9 cellular contexts compared by ENCODE assay signal in the genomic region with DNA sequence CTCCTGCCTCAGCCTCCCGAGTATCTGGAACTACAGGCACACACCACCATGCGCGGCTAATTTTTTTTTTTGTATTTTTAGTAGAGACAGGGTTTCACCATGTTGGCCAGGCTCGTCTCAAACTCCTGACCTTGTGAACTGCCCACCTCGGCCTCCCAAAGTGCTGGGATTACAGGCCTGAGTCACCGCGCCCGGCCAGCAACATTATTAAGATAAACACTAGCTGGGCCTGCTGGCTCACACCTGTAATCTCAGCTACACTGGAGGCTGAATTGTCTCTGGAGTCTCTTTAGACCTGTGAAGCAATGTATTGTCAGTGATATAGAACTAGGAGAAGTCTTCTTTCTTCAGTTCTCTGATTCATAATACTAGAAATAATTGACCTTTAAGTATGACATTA. TPM values are rescaled to one million over a fixed set of nuclear protein-coding genes. Genes with fewer than 3 reads are reported as not detected.
DNase-seq lines count a peak whose midpoint lies in the region; ATAC-seq, FAIRE-seq and TF ChIP-seq lines count a peak whose summit lies in the region.
"Not testable (repeated sequence)": the region's sequence is repeated elsewhere in the genome, so short reads cannot be mapped to it uniquely, and the experiment has no call there.
"Had no signal": no experiment of that assay in that cellular context is flagged by ENCODE, and none has a peak within 500 bp of the region (broad histone marks: within the 10 kb centered on the region; RNA-seq: fewer than 3 reads in every experiment).

No MANE protein-coding gene starts in this region.

- TF ChIP-seq POLR2A in HepG2 (IDR thresholded peaks at IDR 0.05; ENCODE audit: insufficient read depth in 1 of 2, low read depth in 2 of 2, low read length in 2 of 2): not testable (repeated sequence)

- H4K20me1 ChIP-seq in HepG2 (ENCODE audit: insufficient read depth, low read length): not testable (repeated sequence)

- not testable (repeated sequence) for FAIRE-seq in HepG2 (lab: Jason Lieb, UNC)

- POLR2A ChIA-PET in HEK293 (lab: Yijun Ruan, JAX): not testable (repeated sequence)
- POLR2A ChIA-PET in HepG2 (lab: Yijun Ruan, JAX): interaction anchor here (1.5 kb wide), 1 partner anchor 9 kb away, joined by 3 read pairs; no protein-coding TSS in a partner anchor

- not testable (repeated sequence) for H3K4me3 ChIP-seq in HEK293 (ENCODE audit: low read depth, low read length); fibroblast of villous mesenchyme (ENCODE audit: low read depth, low read length); HepG2 (replicated peaks in 1 of 3; ENCODE audit: insufficient read depth in 1 of 3, low read depth in 2 of 3, low read length in 3 of 3)

- 45% methylated on average over 8 of the region's 8 CpGs for WGBS in HepG2 (ENCODE audit: low lambda C conversion rate)

- not testable (repeated sequence) for H3K9me3 ChIP-seq in HEK293 (ENCODE audit: control insufficient read depth, insufficient read depth, low read depth, low read length); HepG2 (ENCODE audit: low read length)

- not testable (repeated sequence) for H3K36me3 ChIP-seq in HEK293 (ENCODE audit: control insufficient read depth in 2 of 2, insufficient read depth in 1 of 2, low read length in 2 of 2); HepG2 (replicated peaks in 1 of 2; ENCODE audit: control insufficient read depth in 1 of 2, insufficient read depth in 2 of 2, low read length in 2 of 2)

- H3K4me1 ChIP-seq in HEK293 (ENCODE audit: control insufficient read depth, insufficient read depth, low read length); HepG2 (ENCODE audit: insufficient read depth, low read length): not testable (repeated sequence)

- H3K27me3 ChIP-seq in HepG2 (ENCODE audit: control insufficient read depth in 1 of 2, insufficient read depth in 2 of 2, low read length in 2 of 2): not testable (repeated sequence)

- H3K27ac ChIP-seq in HEK293 (ENCODE audit: extremely low read depth, low read depth, low read length); HepG2 (ENCODE audit: extremely low read length, insufficient read depth, low read length): not testable (repeated sequence)

- not testable (repeated sequence) for TF ChIP-seq EP300 in HepG2 (IDR thresholded peaks at IDR 0.05; ENCODE audit: low read depth in 2 of 2, low read length in 2 of 2); HepG2 (CRISPR knock-in tag; IDR thresholded peaks at IDR 0.05; ENCODE audit: borderline replicate concordance)

- peak; percentile 32 for DNase-seq in M059J (ENCODE audit: low read depth)
- peak; percentile 56 for DNase-seq in amniotic epithelial cell (ENCODE audit: low read depth)
- DNase-seq in fibroblast of villous mesenchyme (ENCODE audit: low read depth): peak; percentile 18
- not testable (repeated sequence) for DNase-seq in HepG2 (ENCODE audit: low spot score)

- not testable (repeated sequence) for H3K4me2 ChIP-seq in HepG2 (ENCODE audit: low read depth, low read length)

- not testable (repeated sequence) for H3K9ac ChIP-seq in HepG2 (ENCODE audit: insufficient read depth, low read depth, low read length)

- not testable (repeated sequence) for TF ChIP-seq CTCF in HEK293 (tag by site-specific recombination; IDR thresholded peaks at IDR 0.05); fibroblast of villous mesenchyme (IDR thresholded peaks at IDR 0.05; ENCODE audit: insufficient read depth, low read depth, low read length); HepG2 (CRISPR knock-in tag; IDR thresholded peaks at IDR 0.05)

- not testable (repeated sequence) for TF ChIP-seq RAD21 in HepG2 (CRISPR knock-in tag; IDR thresholded peaks at IDR 0.05)

- peak; percentile 48; the same call in 1 of the 3 replicates for ATAC-seq in HepG2

- H2AFZ ChIP-seq in HepG2 (ENCODE audit: low read length): not testable (repeated sequence)

- intact Hi-C loops in HepG2 (cut with micrococcal nuclease; ENCODE audit: unreplicated experiment): not testable (repeated sequence)

- not testable (repeated sequence) for H3K79me2 ChIP-seq in HepG2 (ENCODE audit: insufficient read depth, low read length)

- in situ Hi-C loops in HepG2 (cut with HindIII; ENCODE audit: extremely low pct_ligation_motif_present, low pct_unique_long_range_greater_than_20kb): not testable (repeated sequence)

- not testable (repeated sequence) for BruUV-seq in HepG2 (replicated peaks; lab: Mats Ljungman, UMichigan)

- CTCF ChIA-PET in HEK293 (lab: Yijun Ruan, JAX); HepG2 (lab: Yijun Ruan, JAX; ENCODE audit: low intra/inter-chr PET ratio, low total read pairs): not testable (repeated sequence)

RNA-seq across cellular contexts. Expression of a gene that starts 10.1 kb away (rescaled TPM):
- 10.1 and 16.2 TPM in 2 replicates for total RNA-seq in M059J (2014; rRNA removed; shearing (Covaris generic))
- total RNA-seq in fibroblast of villous mesenchyme (15.1 and 23.3 TPM in 2 replicates), HepG2 (2016; rRNA removed; fragmentation: Illumina TruSeq; extraction: Trizol) (19.5 and 27.5 TPM in 2 replicates)
- 2.4 and 3.1 TPM in 2 replicates for total RNA-seq in HepG2 (2016; cell fraction: cytosol; rRNA removed; fragmentation: Illumina TruSeq; extraction: Trizol; ENCODE audit: low read depth)
- total RNA-seq in HepG2 (2016; cell fraction: insoluble cytoplasmic fraction; rRNA removed; fragmentation: Illumina TruSeq; extraction: Trizol): 21.0 and 26.4 TPM in 2 replicates
- total RNA-seq in HepG2 (2016; cell fraction: membrane; rRNA removed; fragmentation: Illumina TruSeq; extraction: Trizol): 5.4 and 6.2 TPM in 2 replicates
- total RNA-seq in HepG2 (2016; cell fraction: nucleus; rRNA removed; fragmentation: Illumina TruSeq; extraction: Trizol): 14.5 and 15.6 TPM in 2 replicates
- polyA plus RNA-seq in HepG2 (2011; rRNA removed): 6.4 and 6.9 TPM in 2 replicates
- polyA plus RNA-seq in HepG2 (2011; cell fraction: cytosol; rRNA removed): 6.7 and 8.2 TPM in 2 replicates
- 4.0 and 5.3 TPM in 2 replicates for polyA plus RNA-seq in HepG2 (2011; cell fraction: nucleus; rRNA removed)
- polyA plus RNA-seq in HepG2 (2012): 15.6 and 19.2 TPM in 2 replicates
- 2.3 and 2.4 TPM in 2 replicates for polyA plus RNA-seq in HepG2 (2016; cell fraction: cytosol; fragmentation: Illumina TruSeq; extraction: Trizol; ENCODE audit: low read depth)
- 38.1 and 40.4 TPM in 2 replicates for polyA plus RNA-seq in HepG2 (2016; cell fraction: insoluble cytoplasmic fraction; fragmentation: Illumina TruSeq; extraction: Trizol; ENCODE audit: low read depth)
- 4.2 and 4.7 TPM in 2 replicates for polyA plus RNA-seq in HepG2 (2016; cell fraction: membrane; fragmentation: Illumina TruSeq; extraction: Trizol; ENCODE audit: low read depth)
- 17.1 and 19.6 TPM in 2 replicates for polyA plus RNA-seq in HepG2 (2016; cell fraction: nucleus; fragmentation: Illumina TruSeq; extraction: Trizol; ENCODE audit: insufficient read depth, low read depth)
- polyA minus RNA-seq in HepG2 (2011; rRNA and poly(A)+ RNA removed; ENCODE audit: low replicate concordance): 1.8 and 3.3 TPM in 2 replicates
- 3.5 and 3.7 TPM in 2 replicates for polyA minus RNA-seq in HepG2 (2011; cell fraction: cytosol; rRNA and poly(A)+ RNA removed)
- 7.6 and 9.1 TPM in 2 replicates for polyA minus RNA-seq in HepG2 (2011; cell fraction: nucleus; rRNA and poly(A)+ RNA removed)

RNA-seq across cellular contexts. Expression of a gene that starts 23.3 kb away (rescaled TPM):
- 6.9 and 12.9 TPM in 2 replicates for total RNA-seq in M059J (2014; rRNA removed; shearing (Covaris generic))
- total RNA-seq in fibroblast of villous mesenchyme (56.7 and 60.5 TPM in 2 replicates), HepG2 (2016; rRNA removed; fragmentation: Illumina TruSeq; extraction: Trizol) (21.3 and 25.3 TPM in 2 replicates)
- 19.0 and 22.8 TPM in 2 replicates for total RNA-seq in HepG2 (2016; cell fraction: cytosol; rRNA removed; fragmentation: Illumina TruSeq; extraction: Trizol; ENCODE audit: low read depth)
- 17.5 and 24.4 TPM in 2 replicates for total RNA-seq in HepG2 (2016; cell fraction: insoluble cytoplasmic fraction; rRNA removed; fragmentation: Illumina TruSeq; extraction: Trizol)
- 10.5 and 13.3 TPM in 2 replicates for total RNA-seq in HepG2 (2016; cell fraction: membrane; rRNA removed; fragmentation: Illumina TruSeq; extraction: Trizol)
- 37.3 and 46.8 TPM in 2 replicates for total RNA-seq in HepG2 (2016; cell fraction: nucleus; rRNA removed; fragmentation: Illumina TruSeq; extraction: Trizol)
- 17.9 and 19.9 TPM in 2 replicates for polyA plus RNA-seq in HepG2 (2011; rRNA removed)
- 4.1 and 7.8 TPM in 2 replicates for polyA plus RNA-seq in HepG2 (2011; cell fraction: cytosol; rRNA removed)
- 21.0 and 24.2 TPM in 2 replicates for polyA plus RNA-seq in HepG2 (2011; cell fraction: nucleus; rRNA removed)
- polyA plus RNA-seq in HepG2 (2012): 13.1 and 13.2 TPM in 2 replicates
- polyA plus RNA-seq in HepG2 (2016; cell fraction: cytosol; fragmentation: Illumina TruSeq; extraction: Trizol; ENCODE audit: low read depth): 1.9 and 2.2 TPM in 2 replicates
- 13.1 and 13.9 TPM in 2 replicates for polyA plus RNA-seq in HepG2 (2016; cell fraction: insoluble cytoplasmic fraction; fragmentation: Illumina TruSeq; extraction: Trizol; ENCODE audit: low read depth)
- polyA plus RNA-seq in HepG2 (2016; cell fraction: membrane; fragmentation: Illumina TruSeq; extraction: Trizol; ENCODE audit: low read depth): 5.0 and 6.4 TPM in 2 replicates
- 48.1 and 50.4 TPM in 2 replicates for polyA plus RNA-seq in HepG2 (2016; cell fraction: nucleus; fragmentation: Illumina TruSeq; extraction: Trizol; ENCODE audit: insufficient read depth, low read depth)
- polyA minus RNA-seq in HepG2 (2011; rRNA and poly(A)+ RNA removed; ENCODE audit: low replicate concordance): 4.8 and 10.2 TPM in 2 replicates
- polyA minus RNA-seq in HepG2 (2011; cell fraction: cytosol; rRNA and poly(A)+ RNA removed): 9.5 and 10.0 TPM in 2 replicates
- 53.9 and 54.2 TPM in 2 replicates for polyA minus RNA-seq in HepG2 (2011; cell fraction: nucleus; rRNA and poly(A)+ RNA removed)

RNA-seq across cellular contexts. Expression of a gene that starts 32.1 kb away (rescaled TPM):
- 0.12 and 0.91 TPM in 2 replicates for total RNA-seq in M059J (2014; rRNA removed; shearing (Covaris generic))
- total RNA-seq in fibroblast of villous mesenchyme (0.64 and 2.6 TPM in 2 replicates), HepG2 (2016; rRNA removed; fragmentation: Illumina TruSeq; extraction: Trizol) (not detected in 2 replicates)
- total RNA-seq in HepG2 (2016; cell fraction: cytosol; rRNA removed; fragmentation: Illumina TruSeq; extraction: Trizol; ENCODE audit: low read depth): not detected in 2 replicates
- total RNA-seq in HepG2 (2016; cell fraction: insoluble cytoplasmic fraction; rRNA removed; fragmentation: Illumina TruSeq; extraction: Trizol): not detected in 2 replicates
- total RNA-seq in HepG2 (2016; cell fraction: membrane; rRNA removed; fragmentation: Illumina TruSeq; extraction: Trizol): not detected in 2 replicates
- total RNA-seq in HepG2 (2016; cell fraction: nucleus; rRNA removed; fragmentation: Illumina TruSeq; extraction: Trizol): not detected in 2 replicates
- not detected in 2 replicates for polyA plus RNA-seq in HepG2 (2011; rRNA removed)
- 0.13 TPM in 1 of 2 replicates, not detected in the other for polyA plus RNA-seq in HepG2 (2011; cell fraction: cytosol; rRNA removed)
- polyA plus RNA-seq in HepG2 (2011; cell fraction: nucleus; rRNA removed): not detected in 2 replicates
- not detected in 2 replicates for polyA plus RNA-seq in HepG2 (2012)
- polyA plus RNA-seq in HepG2 (2016; cell fraction: cytosol; fragmentation: Illumina TruSeq; extraction: Trizol; ENCODE audit: low read depth): not detected in 2 replicates
- polyA plus RNA-seq in HepG2 (2016; cell fraction: insoluble cytoplasmic fraction; fragmentation: Illumina TruSeq; extraction: Trizol; ENCODE audit: low read depth): not detected in 2 replicates
- polyA plus RNA-seq in HepG2 (2016; cell fraction: membrane; fragmentation: Illumina TruSeq; extraction: Trizol; ENCODE audit: low read depth): not detected in 2 replicates
- polyA plus RNA-seq in HepG2 (2016; cell fraction: nucleus; fragmentation: Illumina TruSeq; extraction: Trizol; ENCODE audit: insufficient read depth, low read depth): not detected in 2 replicates
- 0.44 TPM in 1 of 2 replicates, not detected in the other for polyA minus RNA-seq in HepG2 (2011; rRNA and poly(A)+ RNA removed; ENCODE audit: low replicate concordance)
- polyA minus RNA-seq in HepG2 (2011; cell fraction: cytosol; rRNA and poly(A)+ RNA removed): not detected in 2 replicates
- not detected in 2 replicates for polyA minus RNA-seq in HepG2 (2011; cell fraction: nucleus; rRNA and poly(A)+ RNA removed)
- total RNA-seq: A673; CD4-positive, alpha-beta memory T cell; CD8-positive, alpha-beta memory T cell; Daoy had no signal
- polyA plus RNA-seq: CD8-positive, alpha-beta memory T cell had no signal
